ENCODE assay signal across 27 cellular contexts in genomic region chr14:26866741-26867140, GRCh38.
"Had no signal": no experiment of that assay in that cellular context is flagged by ENCODE, and none has a peak within 500 bp of the region (broad histone marks: within the 10 kb centered on the region; RNA-seq: fewer than 3 reads in every experiment).

No MANE protein-coding gene starts in this region.

- H3K27me3 Mint-ChIP-seq: activated CD4-positive, alpha-beta memory T cell treated with anti-CD3 and anti-CD28 coated beads, Interleukin-2, amount 10 ng/mL, durations not matched to agents 7 days and 5 days; activated CD4-positive, alpha-beta T cell treated with anti-CD3 and anti-CD28 coated beads for 36 hours; activated naive CD8-positive, alpha-beta T cell; activated T-helper 17 cell treated with anti-CD3 and anti-CD28 coated beads, Interleukin-2, amount 50 U/mL, for 72 hours; T-cell had no signal

- FAIRE-seq: astrocyte had no signal

- H3K27ac ChIP-seq: brain microvascular endothelial cell, cardiac muscle cell, SK-N-MC, WERI-Rb-1 had no signal

- DNase-seq: activated CD4-positive, alpha-beta memory T cell treated with anti-CD3 and anti-CD28 coated beads, Interleukin-2, amount 10 ng/mL, durations not matched to agents 7 days and 5 days; activated CD4-positive, alpha-beta T cell treated with anti-CD3 and anti-CD28 coated beads for 36 hours; activated CD4-positive, alpha-beta T cell treated with anti-CD3 and anti-CD28 coated beads, Interleukin-2, amount 50 U/mL, for 1 hour; activated gamma-delta T cell; activated naive CD4-positive, alpha-beta T cell treated with anti-CD3 and anti-CD28 coated beads for 36 hours; activated T-cell treated with anti-CD3 and anti-CD28 coated beads for 4 hours; activated T-cell treated with anti-CD3 and anti-CD28 coated beads, Interleukin-2, amount 50 U/mL, for 48 hours; brain microvascular endothelial cell; MV-4-11; NCI-H1694; NCI-H2029; NCI-H2107; NCI-H2171 treated with DMSO at 0.1 percent for 48 hours; NCI-H226; NCI-H510A; NCI-H526 treated with DMSO at 0.1 percent for 48 hours; RPMI8226; T-cell; WERI-Rb-1 had no signal

- H3K36me3 Mint-ChIP-seq: activated naive CD8-positive, alpha-beta T cell; T-cell had no signal

- H3K4me3 ChIP-seq: cardiac muscle cell, MG63, SK-N-MC had no signal

- H3K36me3 ChIP-seq: brain microvascular endothelial cell, cardiac muscle cell, MG63, WERI-Rb-1 had no signal

- H3K4me1 Mint-ChIP-seq: activated CD4-positive, alpha-beta memory T cell treated with anti-CD3 and anti-CD28 coated beads, Interleukin-2, amount 10 ng/mL, durations not matched to agents 7 days and 5 days; activated CD4-positive, alpha-beta T cell treated with anti-CD3 and anti-CD28 coated beads for 36 hours; activated T-helper 17 cell treated with anti-CD3 and anti-CD28 coated beads, Interleukin-2, amount 50 U/mL, for 72 hours; T-cell had no signal

- ATAC-seq: activated CD4-positive, alpha-beta T cell treated with anti-CD3 and anti-CD28 coated beads for 36 hours; activated T-helper 17 cell treated with anti-CD3 and anti-CD28 coated beads, Interleukin-2, amount 50 U/mL, for 72 hours; Panc1; Right ventricle myocardium inferior; T-cell had no signal

- H3K27me3 ChIP-seq: brain microvascular endothelial cell, cardiac muscle cell, MG63 had no signal

- H3K9me3 ChIP-seq: MG63 had no signal

- H3K27ac Mint-ChIP-seq: activated CD4-positive, alpha-beta memory T cell treated with anti-CD3 and anti-CD28 coated beads, Interleukin-2, amount 10 ng/mL, durations not matched to agents 7 days and 5 days; activated CD4-positive, alpha-beta T cell treated with anti-CD3 and anti-CD28 coated beads for 36 hours; activated naive CD4-positive, alpha-beta T cell treated with anti-CD3 and anti-CD28 coated beads for 36 hours; activated naive CD8-positive, alpha-beta T cell; activated T-helper 17 cell treated with anti-CD3 and anti-CD28 coated beads, Interleukin-2, amount 50 U/mL, for 72 hours; T-cell had no signal

- H3K4me3 Mint-ChIP-seq: activated CD4-positive, alpha-beta memory T cell treated with anti-CD3 and anti-CD28 coated beads, Interleukin-2, amount 10 ng/mL, durations not matched to agents 7 days and 5 days; activated CD4-positive, alpha-beta T cell treated with anti-CD3 and anti-CD28 coated beads for 36 hours; activated naive CD4-positive, alpha-beta T cell treated with anti-CD3 and anti-CD28 coated beads for 36 hours; activated naive CD8-positive, alpha-beta T cell; activated T-helper 17 cell treated with anti-CD3 and anti-CD28 coated beads, Interleukin-2, amount 50 U/mL, for 72 hours; T-cell had no signal
